19 cellular contexts compared by ENCODE assay signal in genomic region chr7:46830-47140, GRCh38.
"Had no signal": no experiment of that assay in that cellular context is flagged by ENCODE, and none has a peak within 500 bp of the region (broad histone marks: within the 10 kb centered on the region; RNA-seq: fewer than 3 reads in every experiment).

No MANE protein-coding gene starts in this region.

- ATAC-seq: activated CD4-positive, alpha-beta T cell treated with anti-CD3 and anti-CD28 coated beads for 36 hours; activated naive CD8-positive, alpha-beta T cell treated with anti-CD3 and anti-CD28 coated beads, Interleukin-2, amount 50 U/mL, for 24 hours; gastroesophageal sphincter; heart left ventricle; left lung; mucosa of descending colon; stimulated activated naive CD8-positive, alpha-beta T cell treated with anti-CD3 and anti-CD28 coated beads, Interleukin-15, amount 100 ng/mL, for 72 hours had no signal

- H3K27ac ChIP-seq: esophagus muscularis mucosa, gastroesophageal sphincter, heart left ventricle, left lung, suprapubic skin, upper lobe of left lung had no signal

- H3K9me3 ChIP-seq: esophagus muscularis mucosa, gastroesophageal sphincter, heart left ventricle, left lung, mucosa of descending colon, suprapubic skin, upper lobe of left lung had no signal

- H3K36me3 Mint-ChIP-seq: activated naive CD4-positive, alpha-beta T cell treated with anti-CD3 and anti-CD28 coated beads, Interleukin-2, amount 10 ng/mL, durations not matched to agents 7 days and 5 days; memory B cell; naive B cell had no signal

- H3K27ac Mint-ChIP-seq: activated CD4-positive, alpha-beta memory T cell treated with anti-CD3 and anti-CD28 coated beads, Interleukin-2, amount 10 ng/mL, durations not matched to agents 7 days and 5 days; activated CD4-positive, alpha-beta T cell treated with anti-CD3 and anti-CD28 coated beads for 36 hours; activated naive CD4-positive, alpha-beta T cell treated with anti-CD3 and anti-CD28 coated beads, Interleukin-2, amount 10 ng/mL, durations not matched to agents 7 days and 5 days; activated naive CD8-positive, alpha-beta T cell treated with anti-CD3 and anti-CD28 coated beads, Interleukin-2, amount 50 U/mL, for 24 hours; dendritic cell treated with granulocyte-macrophage colony-stimulating factor and Interleukin-4, amounts not matched to agents 40 ng/mL and 50 ng/mL, for 4 days; memory B cell; stimulated activated naive CD8-positive, alpha-beta T cell treated with anti-CD3 and anti-CD28 coated beads, Interleukin-15, amount 100 ng/mL, for 72 hours; T-helper 2 cell treated with Interferon-gamma antibody and Interleukin-4, amounts not matched to agents 5 μg/mL and 100 μg/mL, for 36 hours had no signal

- H3K4me3 Mint-ChIP-seq: activated CD4-positive, alpha-beta memory T cell treated with anti-CD3 and anti-CD28 coated beads, Interleukin-2, amount 10 ng/mL, durations not matched to agents 7 days and 5 days; activated CD4-positive, alpha-beta T cell treated with anti-CD3 and anti-CD28 coated beads for 36 hours; activated naive CD4-positive, alpha-beta T cell treated with anti-CD3 and anti-CD28 coated beads, Interleukin-2, amount 10 ng/mL, durations not matched to agents 7 days and 5 days; activated naive CD8-positive, alpha-beta T cell treated with anti-CD3 and anti-CD28 coated beads, Interleukin-2, amount 50 U/mL, for 24 hours; dendritic cell treated with granulocyte-macrophage colony-stimulating factor and Interleukin-4, amounts not matched to agents 40 ng/mL and 50 ng/mL, for 4 days; memory B cell; naive B cell; stimulated activated naive CD8-positive, alpha-beta T cell treated with anti-CD3 and anti-CD28 coated beads, Interleukin-15, amount 100 ng/mL, for 72 hours; T-helper 2 cell treated with Interferon-gamma antibody and Interleukin-4, amounts not matched to agents 5 μg/mL and 100 μg/mL, for 36 hours had no signal

- H3K27me3 ChIP-seq: suprapubic skin, upper lobe of left lung had no signal

- H3K4me1 ChIP-seq: esophagus muscularis mucosa, gastroesophageal sphincter, heart left ventricle, left lung, suprapubic skin, upper lobe of left lung had no signal

- DNase-seq: activated CD4-positive, alpha-beta memory T cell treated with anti-CD3 and anti-CD28 coated beads, Interleukin-2, amount 10 ng/mL, durations not matched to agents 7 days and 5 days; activated CD4-positive, alpha-beta T cell treated with anti-CD3 and anti-CD28 coated beads for 36 hours; activated naive CD4-positive, alpha-beta T cell treated with anti-CD3 and anti-CD28 coated beads, Interleukin-2, amount 10 ng/mL, durations not matched to agents 7 days and 5 days; activated naive CD8-positive, alpha-beta T cell treated with anti-CD3 and anti-CD28 coated beads, Interleukin-2, amount 50 U/mL, for 24 hours; activated T-cell treated with anti-CD3 and anti-CD28 coated beads, Interleukin-2, amount 50 U/mL, for 1 hour; effector CD8-positive, alpha-beta T cell; naive B cell; retina; stimulated activated naive CD8-positive, alpha-beta T cell treated with anti-CD3 and anti-CD28 coated beads, Interleukin-15, amount 100 ng/mL, for 72 hours had no signal

- H3K4me1 Mint-ChIP-seq: activated CD4-positive, alpha-beta memory T cell treated with anti-CD3 and anti-CD28 coated beads, Interleukin-2, amount 10 ng/mL, durations not matched to agents 7 days and 5 days; activated naive CD4-positive, alpha-beta T cell treated with anti-CD3 and anti-CD28 coated beads, Interleukin-2, amount 10 ng/mL, durations not matched to agents 7 days and 5 days; activated naive CD8-positive, alpha-beta T cell treated with anti-CD3 and anti-CD28 coated beads, Interleukin-2, amount 50 U/mL, for 24 hours; memory B cell; naive B cell; stimulated activated naive CD8-positive, alpha-beta T cell treated with anti-CD3 and anti-CD28 coated beads, Interleukin-15, amount 100 ng/mL, for 72 hours had no signal

- H3K36me3 ChIP-seq: esophagus muscularis mucosa, gastroesophageal sphincter, heart left ventricle, left lung, suprapubic skin, upper lobe of left lung had no signal

- H3K9me3 Mint-ChIP-seq: activated CD4-positive, alpha-beta memory T cell treated with anti-CD3 and anti-CD28 coated beads, Interleukin-2, amount 10 ng/mL, durations not matched to agents 7 days and 5 days; activated naive CD4-positive, alpha-beta T cell treated with anti-CD3 and anti-CD28 coated beads, Interleukin-2, amount 10 ng/mL, durations not matched to agents 7 days and 5 days; activated naive CD8-positive, alpha-beta T cell treated with anti-CD3 and anti-CD28 coated beads, Interleukin-2, amount 50 U/mL, for 24 hours; dendritic cell treated with granulocyte-macrophage colony-stimulating factor and Interleukin-4, amounts not matched to agents 40 ng/mL and 50 ng/mL, for 4 days; memory B cell; naive B cell; stimulated activated naive CD8-positive, alpha-beta T cell treated with anti-CD3 and anti-CD28 coated beads, Interleukin-15, amount 100 ng/mL, for 72 hours; T-helper 2 cell treated with Interferon-gamma antibody and Interleukin-4, amounts not matched to agents 5 μg/mL and 100 μg/mL, for 36 hours had no signal

- H3K4me3 ChIP-seq: esophagus muscularis mucosa, gastroesophageal sphincter, heart left ventricle, left lung, mucosa of descending colon, suprapubic skin, upper lobe of left lung had no signal
